25 cellular contexts compared by ENCODE assay signal in genomic region chr16:57979006-57979585, GRCh38. TPM values are rescaled to one million over a fixed set of nuclear protein-coding genes. Genes with fewer than 3 reads are reported as not detected.
"Had no signal": no experiment of that assay in that cellular context is flagged by ENCODE, and none has a peak within 500 bp of the region (broad histone marks: within the 10 kb centered on the region; RNA-seq: fewer than 3 reads in every experiment).

No MANE protein-coding gene starts in this region.

- H3K9me3 Mint-ChIP-seq: dendritic cell treated with granulocyte-macrophage colony-stimulating factor and Interleukin-4, amounts not matched to agents 40 ng/mL and 50 ng/mL, for 4 days; effector memory CD8-positive, alpha-beta T cell; natural killer cell treated with Interleukin-12 subunit alpha and Interleukin-12 subunit beta and Interleukin-15 and Interleukin-18, amount 100 ng/mL, for 72 hours; stimulated activated memory B cell treated with anti-CD40 and anti-IgM and Interleukin-4, amounts not matched to agents 10 μg/mL and 1 μg/mL and 100 μg/mL, for 72 hours; stimulated activated naive CD8-positive, alpha-beta T cell treated with anti-CD3 and anti-CD28 coated beads, Interleukin-15, Interleukin-2, amounts not matched to agents 100 ng/mL and 50 ng/mL, for 24 hours had no signal

- H3K27me3 ChIP-seq: esophagus muscularis mucosa, right lobe of liver, upper lobe of left lung, uterus had no signal

- H3K27me3 Mint-ChIP-seq: natural killer cell treated with Interleukin-12 subunit alpha and Interleukin-12 subunit beta and Interleukin-15 and Interleukin-18, amount 100 ng/mL, for 72 hours had no signal

- H3K4me1 ChIP-seq: psoas muscle, right lobe of liver, tibial artery, uterus had no signal

- H3K4me3 Mint-ChIP-seq: dendritic cell treated with granulocyte-macrophage colony-stimulating factor and Interleukin-4, amounts not matched to agents 40 ng/mL and 50 ng/mL, for 4 days; effector memory CD8-positive, alpha-beta T cell; natural killer cell treated with Interleukin-12 subunit alpha and Interleukin-12 subunit beta and Interleukin-15 and Interleukin-18, amount 100 ng/mL, for 72 hours; stimulated activated memory B cell treated with anti-CD40 and anti-IgM and Interleukin-4, amounts not matched to agents 10 μg/mL and 1 μg/mL and 100 μg/mL, for 72 hours; stimulated activated naive CD8-positive, alpha-beta T cell treated with anti-CD3 and anti-CD28 coated beads, Interleukin-15, Interleukin-2, amounts not matched to agents 100 ng/mL and 50 ng/mL, for 24 hours had no signal

- ATAC-seq: effector memory CD8-positive, alpha-beta T cell; gastrocnemius medialis; heart right ventricle; natural killer cell treated with Interleukin-12 subunit alpha and Interleukin-12 subunit beta and Interleukin-15 and Interleukin-18, amount 100 ng/mL, for 72 hours; psoas muscle; right lobe of liver; stimulated activated memory B cell treated with anti-CD40 and anti-IgM and Interleukin-4, amounts not matched to agents 10 μg/mL and 1 μg/mL and 100 μg/mL, for 72 hours had no signal

- H3K36me3 ChIP-seq: esophagus muscularis mucosa, gastrocnemius medialis, heart right ventricle, left ventricle myocardium inferior, right lobe of liver, tibial artery, upper lobe of left lung, uterus had no signal

- H3K27ac ChIP-seq: epithelial cell of prostate, esophagus muscularis mucosa, gastrocnemius medialis, heart right ventricle, left ventricle myocardium inferior, psoas muscle, right lobe of liver, tibial artery, upper lobe of left lung, uterus had no signal

- H3K4me3 ChIP-seq: esophagus muscularis mucosa, gastrocnemius medialis, heart right ventricle, left ventricle myocardium inferior, lung, psoas muscle, right lobe of liver, tibial artery, upper lobe of left lung, uterus had no signal

- H3K36me3 Mint-ChIP-seq: natural killer cell treated with Interleukin-12 subunit alpha and Interleukin-12 subunit beta and Interleukin-15 and Interleukin-18, amount 100 ng/mL, for 72 hours; stimulated activated memory B cell treated with anti-CD40 and anti-IgM and Interleukin-4, amounts not matched to agents 10 μg/mL and 1 μg/mL and 100 μg/mL, for 72 hours had no signal

- H3K9me3 ChIP-seq: esophagus muscularis mucosa, gastrocnemius medialis, heart right ventricle, left ventricle myocardium inferior, psoas muscle, right lobe of liver, tibial artery, upper lobe of left lung, uterus had no signal

- H3K27ac Mint-ChIP-seq: dendritic cell treated with granulocyte-macrophage colony-stimulating factor and Interleukin-4, amounts not matched to agents 40 ng/mL and 50 ng/mL, for 4 days; natural killer cell treated with Interleukin-12 subunit alpha and Interleukin-12 subunit beta and Interleukin-15 and Interleukin-18, amount 100 ng/mL, for 72 hours; stimulated activated memory B cell treated with anti-CD40 and anti-IgM and Interleukin-4, amounts not matched to agents 10 μg/mL and 1 μg/mL and 100 μg/mL, for 72 hours; stimulated activated naive CD8-positive, alpha-beta T cell treated with anti-CD3 and anti-CD28 coated beads, Interleukin-15, Interleukin-2, amounts not matched to agents 100 ng/mL and 50 ng/mL, for 24 hours had no signal

- DNase-seq: effector memory CD8-positive, alpha-beta T cell; gastrocnemius medialis; heart right ventricle; hypothalamus; left ventricle myocardium inferior; mesenchymal stem cell; midbrain; retina; stimulated activated CD4-positive, alpha-beta T cell treated with anti-CD3 and anti-CD28 coated beads, Interleukin-15, amount 100 ng/mL, for 24 hours; stimulated activated CD4-positive, alpha-beta T cell treated with anti-CD3 and anti-CD28 coated beads, Interleukin-1b, Interleukin-23, amount 100 ng/mL, for 48 hours; stimulated activated CD4-positive, alpha-beta T cell treated with anti-CD3 and anti-CD28 coated beads, Interleukin-4, amount 100 ng/mL, for 24 hours; tibial artery; upper lobe of left lung; uterus had no signal

RNA-seq across cellular contexts. Expression of gene CNGB1, which starts 8.2 kb away (rescaled TPM):
- total RNA-seq: fibroblast of villous mesenchyme; gastrocnemius medialis; heart right ventricle; left ventricle myocardium inferior; natural killer cell treated with Interleukin-12 subunit alpha and Interleukin-12 subunit beta and Interleukin-15 and Interleukin-18, amount 100 ng/mL, for 72 hours; omental fat pad; psoas muscle; right lobe of liver; uterus had no signal
